1 cellular context compared by ENCODE assay signal in the genomic region with DNA sequence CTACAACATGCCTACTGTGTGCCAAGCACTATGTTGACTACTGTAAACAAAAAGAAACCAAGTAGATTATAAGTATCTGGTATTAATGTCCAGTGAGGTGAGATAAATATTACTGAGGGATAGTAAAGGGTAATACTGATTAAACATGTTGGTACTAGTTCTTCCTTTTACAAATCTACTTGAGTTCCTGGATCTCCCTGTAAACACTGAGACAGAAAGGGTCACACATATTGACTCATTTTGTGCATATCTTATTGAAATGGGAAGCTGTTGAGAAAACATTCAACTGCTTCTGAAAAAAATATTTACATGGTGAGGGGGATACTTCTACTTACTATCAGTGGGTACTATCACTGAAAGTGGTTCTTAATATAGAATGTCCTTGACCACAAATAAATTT.
TF ChIP-seq lines count a peak whose summit lies in the region.

No MANE protein-coding gene starts in this region.

TF ChIP-seq in A549, 52 proteins besides CTCF, POLR2A, EP300 and RAD21 (continued from another document):
- TF ChIP-seq NR3C1 (IDR thresholded peaks at IDR 0.05) (no peak), CHD2 (IDR thresholded peaks at IDR 0.05; ENCODE audit: low read length, partially characterized antibody) (no peak), PBX3 (IDR thresholded peaks at IDR 0.05) (no peak), HOXB5 (CRISPR knock-in tag; IDR thresholded peaks at IDR 0.05) (no peak), HOXB13 (CRISPR knock-in tag; IDR thresholded peaks at IDR 0.05; ENCODE audit: low read depth) (no peak)
- TF ChIP-seq, protein P1, sequence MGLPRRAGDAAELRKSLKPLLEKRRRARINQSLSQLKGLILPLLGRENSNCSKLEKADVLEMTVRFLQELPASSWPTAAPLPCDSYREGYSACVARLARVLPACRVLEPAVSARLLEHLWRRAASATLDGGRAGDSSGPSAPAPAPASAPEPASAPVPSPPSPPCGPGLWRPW (IDR thresholded peaks at IDR 0.05), result no peak
